ENCODE assay signal across 2 cellular contexts in the genomic region with DNA sequence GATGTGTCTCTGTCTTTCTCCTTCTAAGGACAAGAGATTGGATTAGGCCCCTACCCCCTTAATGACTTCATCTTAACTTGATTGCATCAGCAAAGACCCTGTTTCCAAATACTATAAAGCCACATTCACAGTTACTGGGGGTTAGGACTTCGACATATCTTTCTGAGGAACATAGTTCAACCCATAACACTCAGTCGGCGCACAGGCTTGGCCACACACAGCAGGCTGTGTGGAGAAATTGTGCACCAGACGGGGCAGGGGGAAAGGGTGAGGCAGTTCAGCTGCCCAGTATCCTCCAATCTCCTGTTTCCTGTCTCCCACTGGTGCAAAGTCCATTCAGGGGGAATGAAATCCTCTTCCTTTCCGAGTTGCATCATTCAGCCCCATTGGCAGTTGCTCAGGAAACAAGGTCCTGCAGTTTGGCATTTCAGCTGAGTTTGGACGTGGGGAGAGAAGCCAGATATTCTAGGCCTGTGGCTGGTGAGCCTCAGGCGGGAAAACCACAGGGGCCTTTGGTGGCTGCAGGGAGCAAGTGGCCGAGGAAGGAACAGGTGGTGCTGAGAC.
TF ChIP-seq lines count a peak whose summit lies in the region.

No MANE protein-coding gene starts in this region.

TF ChIP-seq in A549, 52 proteins besides CTCF, POLR2A, EP300 and RAD21:
- TF ChIP-seq NPAS2 (CRISPR knock-in tag; IDR thresholded peaks at IDR 0.05; ENCODE audit: borderline replicate concordance) (no peak), FOSB (CRISPR knock-in tag; IDR thresholded peaks at IDR 0.05) (no peak), HDAC2 (IDR thresholded peaks at IDR 0.05) (no peak), EHF (CRISPR knock-in tag; IDR thresholded peaks at IDR 0.05) (no peak), SREBF2 (IDR thresholded peaks at IDR 0.05) (no peak), KDM5A (IDR thresholded peaks at IDR 0.05) (no peak), ESRRA (IDR thresholded peaks at IDR 0.05; ENCODE audit: borderline replicate concordance, low read length) (no peak)

TF ChIP-seq in HepG2, 621 proteins besides CTCF, POLR2A, EP300 and RAD21 (continues in another document):
- TF ChIP-seq NR2F1 (CRISPR knock-in tag; IDR thresholded peaks at IDR 0.05) (no peak), ZNF570 (CRISPR knock-in tag; IDR thresholded peaks at IDR 0.05; ENCODE audit: borderline replicate concordance) (0 out of 2 replicates have a peak, but pooled peaks have one; percentile 33), MTA1 (CRISPR knock-in tag; IDR thresholded peaks at IDR 0.05; ENCODE audit: borderline replicate concordance) (peak; percentile 75; the same call in 1 of the 2 replicates), KDM6A (CRISPR knock-in tag; IDR thresholded peaks at IDR 0.05; ENCODE audit: low read depth) (peak; percentile 69; the same call in 1 of the 2 replicates), MEIS1 (CRISPR knock-in tag; IDR thresholded peaks at IDR 0.05; ENCODE audit: borderline replicate concordance) (0 out of 2 replicates have a peak, but pooled peaks have one; percentile 65), ZMYM3 (CRISPR knock-in tag; IDR thresholded peaks at IDR 0.05) (peak; percentile 68), SPEN (CRISPR knock-in tag; IDR thresholded peaks at IDR 0.05; ENCODE audit: low read depth) (peak; percentile 73; the same call in 1 of the 2 replicates), ATF7 (IDR thresholded peaks at IDR 0.05) (peak; percentile 52), ATF7 (CRISPR knock-in tag; IDR thresholded peaks at IDR 0.05) (no peak), ATAD3A (CRISPR knock-in tag; IDR thresholded peaks at IDR 0.05) (no peak), ZNF577 (CRISPR knock-in tag; IDR thresholded peaks at IDR 0.05; ENCODE audit: borderline replicate concordance, low read depth) (peak; percentile 55; the same call in 1 of the 2 replicates), ATM (IDR thresholded peaks at IDR 0.05; ENCODE audit: borderline replicate concordance) (no peak), FOXC1 (CRISPR knock-in tag; IDR thresholded peaks at IDR 0.05; ENCODE audit: borderline replicate concordance) (0 out of 2 replicates have a peak, but pooled peaks have one; percentile 21), DR1 (CRISPR knock-in tag; IDR thresholded peaks at IDR 0.05) (no peak), CBX5 (CRISPR knock-in tag; IDR thresholded peaks at IDR 0.05; ENCODE audit: borderline replicate concordance) (peak; percentile 98), U2AF1 (optimal IDR thresholded peaks at IDR 0.05; ENCODE audit: low read depth, low read length) (peak; percentile 33), FOXA1 (IDR thresholded peaks at IDR 0.05) (no peak), FOXA1 (CRISPR knock-in tag; IDR thresholded peaks at IDR 0.05) (no peak), ZFP36L1 (CRISPR knock-in tag; IDR thresholded peaks at IDR 0.05) (no peak), ZFY (CRISPR knock-in tag; IDR thresholded peaks at IDR 0.05) (peak; percentile 84), ZSCAN29 (CRISPR knock-in tag; conservative IDR thresholded peaks at IDR 0.05) (0 out of 2 replicates have a peak, but pooled peaks have one; percentile 75), FOXK2 (IDR thresholded peaks at IDR 0.05) (no peak), BCL6 (CRISPR knock-in tag; IDR thresholded peaks at IDR 0.05) (peak; percentile 12; the same call in 1 of the 2 replicates)
- TF ChIP-seq, protein P1, sequence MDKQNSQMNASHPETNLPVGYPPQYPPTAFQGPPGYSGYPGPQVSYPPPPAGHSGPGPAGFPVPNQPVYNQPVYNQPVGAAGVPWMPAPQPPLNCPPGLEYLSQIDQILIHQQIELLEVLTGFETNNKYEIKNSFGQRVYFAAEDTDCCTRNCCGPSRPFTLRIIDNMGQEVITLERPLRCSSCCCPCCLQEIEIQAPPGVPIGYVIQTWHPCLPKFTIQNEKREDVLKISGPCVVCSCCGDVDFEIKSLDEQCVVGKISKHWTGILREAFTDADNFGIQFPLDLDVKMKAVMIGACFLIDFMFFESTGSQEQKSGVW (CRISPR knock-in tag; IDR thresholded peaks at IDR 0.05; ENCODE audit: borderline replicate concordance): no peak
- TF ChIP-seq, protein P2, sequence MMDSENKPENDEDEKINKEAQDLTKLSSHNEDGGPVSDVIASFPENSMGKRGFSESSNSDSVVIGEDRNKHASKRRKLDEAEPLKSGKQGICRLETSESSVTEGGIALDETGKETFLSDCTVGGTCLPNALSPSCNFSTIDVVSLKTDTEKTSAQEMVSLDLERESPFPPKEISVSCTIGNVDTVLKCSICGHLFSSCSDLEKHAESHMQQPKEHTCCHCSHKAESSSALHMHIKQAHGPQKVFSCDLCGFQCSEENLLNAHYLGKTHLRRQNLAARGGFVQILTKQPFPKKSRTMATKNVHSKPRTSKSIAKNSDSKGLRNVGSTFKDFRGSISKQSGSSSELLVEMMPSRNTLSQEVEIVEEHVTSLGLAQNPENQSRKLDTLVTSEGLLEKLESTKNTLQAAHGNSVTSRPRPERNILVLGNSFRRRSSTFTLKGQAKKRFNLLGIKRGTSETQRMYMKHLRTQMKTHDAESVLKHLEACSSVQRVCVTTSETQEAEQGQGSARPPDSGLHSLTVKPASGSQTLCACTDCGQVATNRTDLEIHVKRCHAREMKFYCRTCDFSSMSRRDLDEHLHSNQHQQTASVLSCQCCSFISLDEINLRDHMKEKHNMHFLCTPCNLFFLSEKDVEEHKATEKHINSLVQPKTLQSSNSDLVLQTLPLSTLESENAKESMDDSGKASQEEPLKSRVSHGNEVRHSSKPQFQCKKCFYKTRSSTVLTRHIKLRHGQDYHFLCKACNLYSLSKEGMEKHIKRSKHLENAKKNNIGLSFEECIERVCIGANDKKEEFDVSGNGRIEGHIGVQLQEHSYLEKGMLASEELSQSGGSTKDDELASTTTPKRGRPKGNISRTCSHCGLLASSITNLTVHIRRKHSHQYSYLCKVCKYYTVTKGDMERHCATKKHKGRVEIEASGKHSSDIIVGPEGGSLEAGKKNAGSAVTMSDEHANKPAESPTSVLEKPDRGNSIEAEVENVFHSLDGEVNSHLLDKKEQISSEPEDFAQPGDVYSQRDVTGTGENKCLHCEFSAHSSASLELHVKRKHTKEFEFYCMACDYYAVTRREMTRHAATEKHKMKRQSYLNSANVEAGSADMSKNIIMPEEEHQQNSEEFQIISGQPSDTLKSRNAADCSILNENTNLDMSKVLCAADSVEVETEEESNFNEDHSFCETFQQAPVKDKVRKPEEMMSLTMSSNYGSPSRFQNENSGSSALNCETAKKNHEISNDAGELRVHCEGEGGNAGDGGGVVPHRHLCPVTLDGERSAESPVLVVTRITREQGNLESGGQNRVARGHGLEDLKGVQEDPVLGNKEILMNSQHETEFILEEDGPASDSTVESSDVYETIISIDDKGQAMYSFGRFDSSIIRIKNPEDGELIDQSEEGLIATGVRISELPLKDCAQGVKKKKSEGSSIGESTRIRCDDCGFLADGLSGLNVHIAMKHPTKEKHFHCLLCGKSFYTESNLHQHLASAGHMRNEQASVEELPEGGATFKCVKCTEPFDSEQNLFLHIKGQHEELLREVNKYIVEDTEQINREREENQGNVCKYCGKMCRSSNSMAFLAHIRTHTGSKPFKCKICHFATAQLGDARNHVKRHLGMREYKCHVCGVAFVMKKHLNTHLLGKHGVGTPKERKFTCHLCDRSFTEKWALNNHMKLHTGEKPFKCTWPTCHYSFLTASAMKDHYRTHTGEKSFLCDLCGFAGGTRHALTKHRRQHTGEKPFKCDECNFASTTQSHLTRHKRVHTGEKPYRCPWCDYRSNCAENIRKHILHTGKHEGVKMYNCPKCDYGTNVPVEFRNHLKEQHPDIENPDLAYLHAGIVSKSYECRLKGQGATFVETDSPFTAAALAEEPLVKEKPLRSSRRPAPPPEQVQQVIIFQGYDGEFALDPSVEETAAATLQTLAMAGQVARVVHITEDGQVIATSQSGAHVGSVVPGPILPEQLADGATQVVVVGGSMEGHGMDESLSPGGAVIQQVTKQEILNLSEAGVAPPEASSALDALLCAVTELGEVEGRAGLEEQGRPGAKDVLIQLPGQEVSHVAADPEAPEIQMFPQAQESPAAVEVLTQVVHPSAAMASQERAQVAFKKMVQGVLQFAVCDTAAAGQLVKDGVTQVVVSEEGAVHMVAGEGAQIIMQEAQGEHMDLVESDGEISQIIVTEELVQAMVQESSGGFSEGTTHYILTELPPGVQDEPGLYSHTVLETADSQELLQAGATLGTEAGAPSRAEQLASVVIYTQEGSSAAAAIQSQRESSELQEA (CRISPR knock-in tag; IDR thresholded peaks at IDR 0.05; ENCODE audit: not compliant biosample characterization): peak; percentile 16
- TF ChIP-seq, protein P3, sequence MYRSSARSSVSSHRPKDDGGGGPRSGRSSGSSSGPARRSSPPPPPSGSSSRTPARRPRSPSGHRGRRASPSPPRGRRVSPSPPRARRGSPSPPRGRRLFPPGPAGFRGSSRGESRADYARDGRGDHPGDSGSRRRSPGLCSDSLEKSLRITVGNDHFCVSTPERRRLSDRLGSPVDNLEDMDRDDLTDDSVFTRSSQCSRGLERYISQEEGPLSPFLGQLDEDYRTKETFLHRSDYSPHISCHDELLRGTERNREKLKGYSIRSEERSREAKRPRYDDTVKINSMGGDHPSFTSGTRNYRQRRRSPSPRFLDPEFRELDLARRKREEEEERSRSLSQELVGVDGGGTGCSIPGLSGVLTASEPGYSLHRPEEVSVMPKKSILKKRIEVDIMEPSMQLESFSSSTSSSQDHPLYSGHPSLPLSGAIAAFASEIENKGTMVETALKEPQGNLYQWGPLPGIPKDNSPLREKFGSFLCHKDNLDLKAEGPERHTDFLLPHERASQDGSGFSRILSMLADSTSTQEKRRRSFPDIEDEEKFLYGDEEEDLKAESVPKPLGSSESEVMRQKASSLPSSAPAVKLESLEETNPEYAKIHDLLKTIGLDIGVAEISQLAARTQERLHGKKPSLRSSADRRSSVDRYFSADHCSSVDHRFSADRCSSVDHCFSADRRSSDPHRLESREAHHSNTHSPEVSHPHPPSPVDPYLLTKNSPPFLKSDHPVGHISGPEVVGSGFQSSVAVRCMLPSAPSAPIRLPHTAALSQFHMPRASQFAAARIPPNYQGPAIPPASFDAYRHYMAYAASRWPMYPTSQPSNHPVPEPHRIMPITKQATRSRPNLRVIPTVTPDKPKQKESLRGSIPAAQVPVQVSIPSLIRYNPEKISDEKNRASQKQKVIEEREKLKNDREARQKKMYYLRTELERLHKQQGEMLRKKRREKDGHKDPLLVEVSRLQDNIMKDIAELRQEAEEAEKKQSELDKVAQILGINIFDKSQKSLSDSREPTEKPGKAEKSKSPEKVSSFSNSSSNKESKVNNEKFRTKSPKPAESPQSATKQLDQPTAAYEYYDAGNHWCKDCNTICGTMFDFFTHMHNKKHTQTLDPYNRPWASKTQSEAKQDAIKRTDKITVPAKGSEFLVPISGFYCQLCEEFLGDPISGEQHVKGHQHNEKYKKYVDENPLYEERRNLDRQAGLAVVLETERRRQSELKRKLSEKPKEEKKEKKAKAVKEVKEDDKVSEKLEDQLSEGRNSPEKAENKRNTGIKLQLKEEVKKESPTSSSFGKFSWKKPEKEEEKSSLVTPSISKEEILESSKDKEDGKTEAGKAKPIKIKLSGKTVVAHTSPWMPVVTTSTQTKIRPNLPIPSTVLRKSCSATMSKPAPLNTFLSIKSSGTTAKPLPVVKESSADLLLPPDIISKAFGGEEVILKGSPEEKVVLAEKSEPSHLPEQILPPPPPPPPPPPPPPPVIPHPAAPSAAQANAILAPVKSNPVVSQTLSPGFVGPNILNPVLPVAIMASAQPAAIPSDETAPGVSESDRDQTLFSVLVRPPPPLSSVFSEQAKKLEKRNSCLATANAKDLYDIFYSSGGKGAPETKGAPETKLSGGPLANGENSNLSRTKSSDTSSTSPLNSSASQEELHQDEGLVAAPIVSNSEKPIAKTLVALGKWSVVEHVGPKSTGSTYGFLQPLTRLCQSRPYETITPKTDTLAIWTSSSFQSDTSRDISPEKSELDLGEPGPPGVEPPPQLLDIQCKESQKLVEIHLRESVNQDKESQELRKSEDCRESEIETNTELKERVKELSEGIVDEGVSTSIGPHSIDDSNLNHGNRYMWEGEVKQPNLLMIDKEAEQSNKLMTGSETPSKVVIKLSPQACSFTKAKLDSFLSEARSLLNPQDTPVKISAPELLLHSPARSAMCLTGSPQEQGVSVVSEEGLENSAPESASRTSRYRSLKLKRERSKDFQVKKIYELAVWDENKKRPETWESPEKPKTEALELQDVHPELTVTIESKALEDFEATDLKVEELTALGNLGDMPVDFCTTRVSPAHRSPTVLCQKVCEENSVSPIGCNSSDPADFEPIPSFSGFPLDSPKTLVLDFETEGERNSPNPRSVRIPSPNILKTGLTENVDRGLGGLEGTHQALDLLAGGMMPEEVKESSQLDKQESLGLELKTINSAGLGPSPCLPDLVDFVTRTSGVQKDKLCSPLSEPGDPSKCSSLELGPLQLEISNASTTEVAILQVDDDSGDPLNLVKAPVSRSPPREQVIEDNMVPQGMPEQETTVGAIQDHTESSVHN (CRISPR knock-in tag; IDR thresholded peaks at IDR 0.05): peak; percentile 35; the same call in 1 of the 2 replicates
- TF ChIP-seq, protein P4, sequence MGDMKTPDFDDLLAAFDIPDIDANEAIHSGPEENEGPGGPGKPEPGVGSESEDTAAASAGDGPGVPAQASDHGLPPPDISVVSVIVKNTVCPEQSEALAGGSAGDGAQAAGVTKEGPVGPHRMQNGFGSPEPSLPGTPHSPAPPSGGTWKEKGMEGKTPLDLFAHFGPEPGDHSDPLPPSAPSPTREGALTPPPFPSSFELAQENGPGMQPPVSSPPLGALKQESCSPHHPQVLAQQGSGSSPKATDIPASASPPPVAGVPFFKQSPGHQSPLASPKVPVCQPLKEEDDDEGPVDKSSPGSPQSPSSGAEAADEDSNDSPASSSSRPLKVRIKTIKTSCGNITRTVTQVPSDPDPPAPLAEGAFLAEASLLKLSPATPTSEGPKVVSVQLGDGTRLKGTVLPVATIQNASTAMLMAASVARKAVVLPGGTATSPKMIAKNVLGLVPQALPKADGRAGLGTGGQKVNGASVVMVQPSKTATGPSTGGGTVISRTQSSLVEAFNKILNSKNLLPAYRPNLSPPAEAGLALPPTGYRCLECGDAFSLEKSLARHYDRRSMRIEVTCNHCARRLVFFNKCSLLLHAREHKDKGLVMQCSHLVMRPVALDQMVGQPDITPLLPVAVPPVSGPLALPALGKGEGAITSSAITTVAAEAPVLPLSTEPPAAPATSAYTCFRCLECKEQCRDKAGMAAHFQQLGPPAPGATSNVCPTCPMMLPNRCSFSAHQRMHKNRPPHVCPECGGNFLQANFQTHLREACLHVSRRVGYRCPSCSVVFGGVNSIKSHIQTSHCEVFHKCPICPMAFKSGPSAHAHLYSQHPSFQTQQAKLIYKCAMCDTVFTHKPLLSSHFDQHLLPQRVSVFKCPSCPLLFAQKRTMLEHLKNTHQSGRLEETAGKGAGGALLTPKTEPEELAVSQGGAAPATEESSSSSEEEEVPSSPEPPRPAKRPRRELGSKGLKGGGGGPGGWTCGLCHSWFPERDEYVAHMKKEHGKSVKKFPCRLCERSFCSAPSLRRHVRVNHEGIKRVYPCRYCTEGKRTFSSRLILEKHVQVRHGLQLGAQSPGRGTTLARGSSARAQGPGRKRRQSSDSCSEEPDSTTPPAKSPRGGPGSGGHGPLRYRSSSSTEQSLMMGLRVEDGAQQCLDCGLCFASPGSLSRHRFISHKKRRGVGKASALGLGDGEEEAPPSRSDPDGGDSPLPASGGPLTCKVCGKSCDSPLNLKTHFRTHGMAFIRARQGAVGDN (CRISPR knock-in tag; IDR thresholded peaks at IDR 0.05): peak; percentile 55
- TF ChIP-seq, protein P5, sequence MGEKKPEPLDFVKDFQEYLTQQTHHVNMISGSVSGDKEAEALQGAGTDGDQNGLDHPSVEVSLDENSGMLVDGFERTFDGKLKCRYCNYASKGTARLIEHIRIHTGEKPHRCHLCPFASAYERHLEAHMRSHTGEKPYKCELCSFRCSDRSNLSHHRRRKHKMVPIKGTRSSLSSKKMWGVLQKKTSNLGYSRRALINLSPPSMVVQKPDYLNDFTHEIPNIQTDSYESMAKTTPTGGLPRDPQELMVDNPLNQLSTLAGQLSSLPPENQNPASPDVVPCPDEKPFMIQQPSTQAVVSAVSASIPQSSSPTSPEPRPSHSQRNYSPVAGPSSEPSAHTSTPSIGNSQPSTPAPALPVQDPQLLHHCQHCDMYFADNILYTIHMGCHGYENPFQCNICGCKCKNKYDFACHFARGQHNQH (CRISPR knock-in tag; IDR thresholded peaks at IDR 0.05): peak; percentile 69; the same call in 1 of the 2 replicates
